1 cellular context compared by ENCODE assay signal in genomic region chr4:108626056-108626455, GRCh38.
TF ChIP-seq lines count a peak whose summit lies in the region.

No MANE protein-coding gene starts in this region.

TF ChIP-seq in HepG2, 621 proteins besides CTCF, POLR2A, EP300 and RAD21:
- TF ChIP-seq RBFOX2 (IDR thresholded peaks at IDR 0.05; ENCODE audit: low read depth, low read length) (peak; percentile 56), ZNF766 (CRISPR knock-in tag; IDR thresholded peaks at IDR 0.05; ENCODE audit: borderline replicate concordance) (no peak)
